22 cellular contexts compared by ENCODE assay signal in the genomic region with DNA sequence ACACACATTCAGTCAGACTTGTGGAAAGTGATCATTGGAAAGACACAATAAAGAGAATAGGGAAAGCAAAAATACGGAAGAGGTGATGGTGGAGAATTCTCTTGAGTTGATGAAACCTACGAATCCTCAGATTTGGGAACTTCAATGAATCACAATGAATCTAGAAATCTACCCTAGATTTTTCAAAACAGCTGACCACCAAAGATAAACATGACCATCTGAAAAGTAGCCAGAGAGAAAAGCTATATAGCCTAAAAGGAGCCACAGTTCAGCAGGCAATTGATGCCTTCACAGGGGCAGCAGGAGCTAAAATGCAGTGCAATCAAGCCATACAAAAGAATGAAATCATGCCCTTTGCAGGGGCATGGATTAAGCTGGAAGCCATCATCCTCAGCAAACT.
"Had no signal": no experiment of that assay in that cellular context is flagged by ENCODE, and none has a peak within 500 bp of the region (broad histone marks: within the 10 kb centered on the region; RNA-seq: fewer than 3 reads in every experiment).

No MANE protein-coding gene starts in this region.

- ATAC-seq: gastroesophageal sphincter, left ventricle myocardium superior, natural killer cell had no signal

- H3K4me3 Mint-ChIP-seq: activated naive CD8-positive, alpha-beta T cell treated with anti-CD3 and anti-CD28 coated beads, Interleukin-2, amount 10 ng/mL, durations not matched to agents 7 days and 5 days; activated T-cell treated with anti-CD3 and anti-CD28 coated beads, Interleukin-2, amount 50 U/mL, for 24 hours; mesothelial cell of epicardium; natural killer cell; T-helper 2 cell treated with Interferon-gamma antibody and Interleukin-4, amounts not matched to agents 5 μg/mL and 100 μg/mL, for 36 hours had no signal

- H3K27ac Mint-ChIP-seq: activated naive CD8-positive, alpha-beta T cell treated with anti-CD3 and anti-CD28 coated beads, Interleukin-2, amount 10 ng/mL, durations not matched to agents 7 days and 5 days; activated T-cell treated with anti-CD3 and anti-CD28 coated beads, Interleukin-2, amount 50 U/mL, for 24 hours; activated T-helper 2 cell treated with anti-CD3 and anti-CD28 coated beads, Interferon-gamma antibody, Interleukin-2, Interleukin-4, amounts not matched to agents 10 μg/mL and 5 μg/mL and 100 μg/mL, durations not matched to agents 14 hours and 24 hours and 36 hours; mesothelial cell of epicardium; natural killer cell; T-helper 2 cell treated with Interferon-gamma antibody and Interleukin-4, amounts not matched to agents 5 μg/mL and 100 μg/mL, for 36 hours had no signal

- H3K36me3 Mint-ChIP-seq: mesothelial cell of epicardium, natural killer cell had no signal

- DNase-seq: activated CD4-positive, alpha-beta T cell treated with anti-CD3 and anti-CD28 coated beads for 1 hour; activated CD8-positive, alpha-beta memory T cell treated with anti-CD3 and anti-CD28 coated beads for 24 hours; activated CD8-positive, alpha-beta memory T cell treated with anti-CD3 and anti-CD28 coated beads, Interleukin-2, amount 50 U/mL, for 4 hours; activated naive CD4-positive, alpha-beta T cell; activated naive CD8-positive, alpha-beta T cell treated with anti-CD3 and anti-CD28 coated beads, Interleukin-2, amount 10 ng/mL, durations not matched to agents 7 days and 5 days; activated T-cell treated with anti-CD3 and anti-CD28 coated beads, Interleukin-2, amount 50 U/mL, for 24 hours; amniotic stem cell; esophagus squamous epithelium; head of caudate nucleus; hypothalamus; left ventricle myocardium superior; mammary epithelial cell; natural killer cell; ovary; stimulated activated CD4-positive, alpha-beta T cell treated with anti-CD3 and anti-CD28 coated beads, Interleukin-4, amount 100 ng/mL, for 24 hours; stimulated activated naive CD4-positive, alpha-beta T cell treated with Interleukin-2 at 50 U/mL for 16 hours; substantia nigra; thyroid gland had no signal

- H3K9me3 Mint-ChIP-seq: mesothelial cell of epicardium, natural killer cell had no signal

- H3K27me3 Mint-ChIP-seq: activated T-cell treated with anti-CD3 and anti-CD28 coated beads, Interleukin-2, amount 50 U/mL, for 24 hours had no signal
